In the genomic region with DNA sequence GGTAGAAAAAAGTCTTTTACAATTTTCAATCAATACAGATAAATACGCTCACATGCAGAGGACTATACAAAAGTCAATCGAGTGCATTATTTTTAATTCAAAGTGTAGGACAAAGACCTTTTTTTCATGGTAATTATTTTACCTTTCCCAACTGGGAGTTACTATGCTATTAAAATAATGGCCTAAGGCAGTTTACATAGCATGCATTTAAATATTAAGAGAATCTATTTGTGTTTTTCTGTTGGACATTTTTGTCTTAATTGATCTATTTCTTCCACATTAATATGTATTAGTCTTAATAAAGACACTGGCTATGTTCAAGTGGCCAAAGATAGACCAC, we compare ENCODE assay signal across 26 cellular contexts.
"Had no signal": no experiment of that assay in that cellular context is flagged by ENCODE, and none has a peak within 500 bp of the region (broad histone marks: within the 10 kb centered on the region; RNA-seq: fewer than 3 reads in every experiment).

No MANE protein-coding gene starts in this region.

- H3K4me3 Mint-ChIP-seq: immature natural killer cell; nephron; neural crest cell; stimulated activated naive B cell treated with anti-CD40 and anti-IgM and Interleukin-4, amounts not matched to agents 10 μg/mL and 1 μg/mL and 100 μg/mL, for 72 hours; type B pancreatic cell had no signal

- H3K4me1 Mint-ChIP-seq: immature natural killer cell; nephron; neural crest cell; stimulated activated naive B cell treated with anti-CD40 and anti-IgM and Interleukin-4, amounts not matched to agents 10 μg/mL and 1 μg/mL and 100 μg/mL, for 72 hours had no signal

- DNase-seq: hypothalamus; immature natural killer cell; kidney; left colon; left lung; lower lobe of right lung; mammary epithelial cell; mesenchymal stem cell; naive thymus-derived CD8-positive, alpha-beta T cell; nucleus accumbens; pancreas; posterior cingulate gyrus; retina; right cardiac atrium; stimulated activated CD4-positive, alpha-beta T cell treated with anti-CD3 and anti-CD28 coated beads, Interleukin-12 subunit alpha, Interleukin-12 subunit beta, amount 100 ng/mL, for 4 hours; stimulated activated CD4-positive, alpha-beta T cell treated with anti-CD3 and anti-CD28 coated beads, Interleukin-15, amount 100 ng/mL, for 24 hours; stimulated activated CD4-positive, alpha-beta T cell treated with anti-CD3 and anti-CD28 coated beads, Interleukin-2, amount 100 ng/mL, for 24 hours; stimulated activated CD4-positive, alpha-beta T cell treated with anti-CD3 and anti-CD28 coated beads, Interleukin-4, amount 100 ng/mL, for 1 hour; stimulated activated naive B cell treated with anti-CD40 and anti-IgM and Interleukin-4, amounts not matched to agents 10 μg/mL and 1 μg/mL and 100 μg/mL, for 72 hours; stimulated activated naive CD8-positive, alpha-beta T cell treated with anti-CD3 and anti-CD28 coated beads, Interleukin-15, amount 100 ng/mL, for 72 hours; substantia nigra; uterus had no signal

- H3K9me3 Mint-ChIP-seq: type B pancreatic cell had no signal

- H3K36me3 Mint-ChIP-seq: stimulated activated naive B cell treated with anti-CD40 and anti-IgM and Interleukin-4, amounts not matched to agents 10 μg/mL and 1 μg/mL and 100 μg/mL, for 72 hours; type B pancreatic cell had no signal

- H3K27ac Mint-ChIP-seq: immature natural killer cell; nephron; stimulated activated naive B cell treated with anti-CD40 and anti-IgM and Interleukin-4, amounts not matched to agents 10 μg/mL and 1 μg/mL and 100 μg/mL, for 72 hours; type B pancreatic cell had no signal

- ATAC-seq: left colon; left lung; lower lobe of right lung; naive thymus-derived CD8-positive, alpha-beta T cell; pancreas; right cardiac atrium; sciatic nerve; stimulated activated naive B cell treated with anti-CD40 and anti-IgM and Interleukin-4, amounts not matched to agents 10 μg/mL and 1 μg/mL and 100 μg/mL, for 72 hours; stimulated activated naive CD8-positive, alpha-beta T cell treated with anti-CD3 and anti-CD28 coated beads, Interleukin-15, amount 100 ng/mL, for 72 hours had no signal

- H3K27me3 Mint-ChIP-seq: stimulated activated naive CD8-positive, alpha-beta T cell treated with anti-CD3 and anti-CD28 coated beads, Interleukin-15, amount 100 ng/mL, for 72 hours; type B pancreatic cell had no signal
